In the genomic region with DNA sequence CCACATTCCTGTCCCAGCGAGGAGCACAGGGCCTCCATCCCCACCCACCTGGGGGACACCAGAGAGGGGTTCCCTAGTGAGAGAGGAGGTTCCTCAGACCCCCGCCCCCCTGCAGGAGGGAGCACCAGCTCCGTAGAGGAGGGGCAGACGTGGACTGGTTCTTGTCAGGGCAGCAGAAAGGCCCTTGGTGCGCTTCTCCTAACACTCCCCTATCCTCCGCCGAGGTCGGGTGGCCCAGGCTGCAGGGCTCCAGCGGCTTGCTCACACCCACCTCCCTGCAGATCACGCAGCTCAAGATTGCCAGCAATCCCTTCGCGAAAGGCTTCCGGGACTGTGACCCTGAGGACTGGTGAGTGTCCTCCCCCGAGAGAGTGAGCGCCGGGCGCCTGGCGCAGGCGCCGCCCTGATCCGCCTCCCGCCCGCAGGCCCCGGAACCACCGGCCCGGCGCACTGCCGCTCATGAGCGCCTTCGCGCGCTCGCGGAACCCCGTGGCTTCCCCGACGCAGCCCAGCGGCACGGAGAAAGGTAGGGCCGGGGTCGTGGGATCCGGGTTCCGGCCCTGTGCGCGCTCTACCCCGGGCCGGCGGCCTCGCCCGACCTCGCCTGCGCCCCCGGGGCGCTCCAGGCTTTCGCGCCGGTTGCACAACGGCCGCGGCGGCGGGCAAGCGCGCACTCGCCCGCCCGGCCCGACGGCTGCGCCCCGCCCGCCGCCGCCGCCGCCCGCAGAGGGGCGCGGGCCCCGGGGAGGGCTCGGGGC, we compare ENCODE assay signal across 9 cellular contexts. TPM values are rescaled to one million over a fixed set of nuclear protein-coding genes. Genes with fewer than 3 reads are reported as not detected.
DNase-seq lines count a peak whose midpoint lies in the region; ATAC-seq lines count a peak whose summit lies in the region.
"Had no signal": no experiment of that assay in that cellular context is flagged by ENCODE, and none has a peak within 500 bp of the region (broad histone marks: within the 10 kb centered on the region; RNA-seq: fewer than 3 reads in every experiment).

No MANE protein-coding gene starts in this region.

- no peaks in the 10 kb centered on the region for H3K36me3 Mint-ChIP-seq in activated T-cell treated with anti-CD3 and anti-CD28 coated beads, Interleukin-2, amount 50 U/mL, for 72 hours (ENCODE audit: insufficient read depth in 2 of 2)

- peaks cover 59% of the 10 kb centered on the region for H3K27me3 Mint-ChIP-seq in activated T-cell treated with anti-CD3 and anti-CD28 coated beads, Interleukin-2, amount 50 U/mL, for 72 hours (ENCODE audit: low read depth)

- peak overlapping the region; percentile 59 for H3K27ac ChIP-seq in urinary bladder (ENCODE audit: low read depth)

- H3K27ac Mint-ChIP-seq in activated T-cell treated with anti-CD3 and anti-CD28 coated beads, Interleukin-2, amount 50 U/mL, for 72 hours: no peak overlapping the region

- intact Hi-C loops in left colon (cut with DNase I, micrococcal nuclease): loop anchor here in 1 of 2 donors (10.0 kb wide), 1 partner anchor 59 kb away; no protein-coding TSS in a partner anchor

- H3K4me1 Mint-ChIP-seq in activated T-cell treated with anti-CD3 and anti-CD28 coated beads, Interleukin-2, amount 50 U/mL, for 72 hours (ENCODE audit: low read depth): peaks cover 11% of the 10 kb centered on the region

- H3K4me3 Mint-ChIP-seq in activated T-cell treated with anti-CD3 and anti-CD28 coated beads, Interleukin-2, amount 50 U/mL, for 72 hours: peak overlapping the region; percentile 67 to 74

- peak overlapping the region; percentile 23 for H3K4me3 ChIP-seq in urinary bladder (ENCODE audit: low read depth, low read length)

- DNase-seq in stimulated activated CD4-positive, alpha-beta T cell treated with anti-CD3 and anti-CD28 coated beads, Interleukin-12 subunit alpha, Interleukin-12 subunit beta, amount 100 ng/mL, for 4 hours: peak; percentile 27
- DNase-seq in stimulated activated CD4-positive, alpha-beta T cell treated with anti-CD3 and anti-CD28 coated beads, Interleukin-4, amount 100 ng/mL, for 1 hour: no peak
- peak in 1 of 2 donors; percentile 32 for DNase-seq in activated T-cell treated with anti-CD3 and anti-CD28 coated beads, Interleukin-2, amount 50 U/mL, for 72 hours
- DNase-seq in left colon: peak in 1 of 2 donors; percentile 28
- DNase-seq in HuH-7.5 (ENCODE audit: low spot score): no peak
- DNase-seq in D341Med (ENCODE audit: low spot score): no peak
- no peak for DNase-seq in NCI-H2029 treated with DMSO at 0.1 percent for 48 hours (lab: John Stamatoyannopoulos, UW)
- DNase-seq: head of caudate nucleus had no signal

- H3K4me1 ChIP-seq in urinary bladder (ENCODE audit: insufficient read depth): no peaks in the 10 kb centered on the region

- 3% methylated on average over 81 of the region's 81 CpGs for WGBS in urinary bladder

- no peaks in the 10 kb centered on the region for H3K9me3 Mint-ChIP-seq in activated T-cell treated with anti-CD3 and anti-CD28 coated beads, Interleukin-2, amount 50 U/mL, for 72 hours

- no peaks in the 10 kb centered on the region for H3K36me3 ChIP-seq in urinary bladder (ENCODE audit: insufficient read depth)

- ATAC-seq in activated T-cell treated with anti-CD3 and anti-CD28 coated beads, Interleukin-2, amount 50 U/mL, for 72 hours (replicated peaks in 1 of 2): peak; percentile 38 to 40
- ATAC-seq in left colon: peak; percentile 57

RNA-seq across cellular contexts. Expression of gene TBX1, which starts 5.1 kb away (rescaled TPM):
- under 1 TPM in 1 of 2 donors, not detected in 1; 0.12 TPM for total RNA-seq in activated T-cell treated with anti-CD3 and anti-CD28 coated beads, Interleukin-2, amount 50 U/mL, for 72 hours
- total RNA-seq in left colon (1 to 10 TPM; 1.6 to 1.9 TPM), urinary bladder (1.2 TPM)
- polyA plus RNA-seq in urinary bladder: 1.4 TPM

RNA-seq across cellular contexts. Expression of gene GP1BB, which starts 42.3 kb away (rescaled TPM):
- total RNA-seq in activated T-cell treated with anti-CD3 and anti-CD28 coated beads, Interleukin-2, amount 50 U/mL, for 72 hours: under 1 TPM in 1 of 2 donors, not detected in 1; 0.17 TPM
- under 1 TPM in 1 of 2 donors, not detected in 1; 0.40 TPM for total RNA-seq in left colon
- 1.6 TPM for total RNA-seq in urinary bladder
- polyA plus RNA-seq in urinary bladder: 2.2 TPM

RNA-seq across cellular contexts. Expression of gene SEPTIN5, which starts 51.4 kb away (rescaled TPM):
- total RNA-seq in activated T-cell treated with anti-CD3 and anti-CD28 coated beads, Interleukin-2, amount 50 U/mL, for 72 hours: 1 to 10 TPM; 1.8 to 1.9 TPM
- total RNA-seq in left colon (1 to 10 TPM; 4.4 to 4.6 TPM), urinary bladder (25.6 TPM)
- polyA plus RNA-seq in urinary bladder: 20.9 TPM
